In the genomic region with DNA sequence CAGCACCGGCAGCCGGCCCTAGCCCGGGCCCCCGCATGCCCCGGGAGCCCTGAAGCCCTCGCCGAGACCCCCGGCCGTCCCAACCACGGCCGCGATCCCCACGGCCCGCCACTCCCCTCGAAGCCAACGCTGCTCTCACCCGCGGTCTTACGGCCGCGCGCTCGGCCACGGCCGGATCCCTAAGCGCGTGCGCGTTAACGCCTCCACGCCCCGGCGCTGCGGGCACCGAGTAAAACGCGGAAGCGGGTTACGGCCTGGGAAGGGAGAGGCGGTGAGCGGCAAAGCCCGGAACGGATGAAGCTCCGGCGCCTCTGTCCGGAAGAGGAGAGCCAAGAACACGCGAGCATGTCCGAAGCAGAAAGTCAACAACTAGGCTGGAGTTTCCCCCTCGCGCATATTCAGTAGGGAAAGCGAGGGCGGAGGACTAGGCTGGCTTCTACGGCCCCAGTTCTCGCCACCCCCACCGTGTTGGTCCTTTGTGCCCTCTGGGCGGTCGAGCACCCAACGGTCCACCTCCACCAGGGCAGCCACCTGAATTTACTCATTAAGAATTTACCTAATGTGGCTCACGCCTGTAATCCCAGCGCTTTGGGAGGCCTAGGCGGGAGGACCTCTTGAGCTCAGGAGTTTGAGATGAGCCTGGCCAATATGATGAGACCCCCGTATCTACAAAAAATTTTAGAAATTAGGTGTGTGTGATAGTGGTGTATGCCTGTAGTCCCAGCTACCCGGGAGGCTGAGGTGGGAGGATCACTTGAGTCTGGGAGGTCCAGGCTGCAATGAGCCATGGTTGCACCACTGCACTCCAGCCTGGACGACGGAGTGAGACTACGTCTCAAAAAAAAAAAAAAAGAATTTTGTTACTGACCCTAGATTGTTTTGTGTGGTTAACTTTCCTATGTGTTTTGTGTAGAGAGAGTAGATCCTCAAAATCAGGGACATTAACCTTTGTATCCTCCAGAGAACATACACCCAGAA, we compare ENCODE assay signal across 1 cellular context.
TF ChIP-seq lines count a peak whose summit lies in the region.

Gene KANSL3 (minus strand): TSS at position 169 of the 978 bp plus-strand sequence. CDS start 1,177 bp downstream, outside the sequence.

TF ChIP-seq in K562, 482 proteins besides CTCF, POLR2A, EP300 and RAD21 (continued from another document and continues in another):
- TF ChIP-seq, protein P1, sequence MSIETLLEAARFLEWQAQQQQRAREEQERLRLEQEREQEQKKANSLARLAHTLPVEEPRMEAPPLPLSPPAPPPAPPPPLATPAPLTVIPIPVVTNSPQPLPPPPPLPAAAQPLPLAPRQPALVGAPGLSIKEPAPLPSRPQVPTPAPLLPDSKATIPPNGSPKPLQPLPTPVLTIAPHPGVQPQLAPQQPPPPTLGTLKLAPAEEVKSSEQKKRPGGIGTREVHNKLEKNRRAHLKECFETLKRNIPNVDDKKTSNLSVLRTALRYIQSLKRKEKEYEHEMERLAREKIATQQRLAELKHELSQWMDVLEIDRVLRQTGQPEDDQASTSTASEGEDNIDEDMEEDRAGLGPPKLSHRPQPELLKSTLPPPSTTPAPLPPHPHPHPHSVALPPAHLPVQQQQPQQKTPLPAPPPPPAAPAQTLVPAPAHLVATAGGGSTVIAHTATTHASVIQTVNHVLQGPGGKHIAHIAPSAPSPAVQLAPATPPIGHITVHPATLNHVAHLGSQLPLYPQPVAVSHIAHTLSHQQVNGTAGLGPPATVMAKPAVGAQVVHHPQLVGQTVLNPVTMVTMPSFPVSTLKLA (conservative IDR thresholded peaks at IDR 0.05) = peak; percentile 78 to 90
- 0 out of 2 replicates have a peak, but pooled peaks have one; percentile 33 for TF ChIP-seq ZNF830 (CRISPR knock-in tag; IDR thresholded peaks at IDR 0.05)
- TF ChIP-seq EZH2 (IDR thresholded peaks at IDR 0.05; ENCODE audit: borderline replicate concordance, low read depth, low read length) = no peak
- TF ChIP-seq RUNX1 (IDR thresholded peaks at IDR 0.05; ENCODE audit: low read depth) = 0 out of 2 replicates have a peak, but pooled peaks have one; percentile 64
- TF ChIP-seq RERE (CRISPR knock-in tag; IDR thresholded peaks at IDR 0.05; ENCODE audit: borderline replicate concordance) = no peak
- TF ChIP-seq ZNF282 (CRISPR knock-in tag; IDR thresholded peaks at IDR 0.05) = no peak
- TF ChIP-seq, protein P2, sequence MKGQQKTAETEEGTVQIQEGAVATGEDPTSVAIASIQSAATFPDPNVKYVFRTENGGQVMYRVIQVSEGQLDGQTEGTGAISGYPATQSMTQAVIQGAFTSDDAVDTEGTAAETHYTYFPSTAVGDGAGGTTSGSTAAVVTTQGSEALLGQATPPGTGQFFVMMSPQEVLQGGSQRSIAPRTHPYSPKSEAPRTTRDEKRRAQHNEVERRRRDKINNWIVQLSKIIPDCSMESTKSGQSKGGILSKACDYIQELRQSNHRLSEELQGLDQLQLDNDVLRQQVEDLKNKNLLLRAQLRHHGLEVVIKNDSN (CRISPR knock-in tag; IDR thresholded peaks at IDR 0.05) = no peak
- TF ChIP-seq, protein P3, sequence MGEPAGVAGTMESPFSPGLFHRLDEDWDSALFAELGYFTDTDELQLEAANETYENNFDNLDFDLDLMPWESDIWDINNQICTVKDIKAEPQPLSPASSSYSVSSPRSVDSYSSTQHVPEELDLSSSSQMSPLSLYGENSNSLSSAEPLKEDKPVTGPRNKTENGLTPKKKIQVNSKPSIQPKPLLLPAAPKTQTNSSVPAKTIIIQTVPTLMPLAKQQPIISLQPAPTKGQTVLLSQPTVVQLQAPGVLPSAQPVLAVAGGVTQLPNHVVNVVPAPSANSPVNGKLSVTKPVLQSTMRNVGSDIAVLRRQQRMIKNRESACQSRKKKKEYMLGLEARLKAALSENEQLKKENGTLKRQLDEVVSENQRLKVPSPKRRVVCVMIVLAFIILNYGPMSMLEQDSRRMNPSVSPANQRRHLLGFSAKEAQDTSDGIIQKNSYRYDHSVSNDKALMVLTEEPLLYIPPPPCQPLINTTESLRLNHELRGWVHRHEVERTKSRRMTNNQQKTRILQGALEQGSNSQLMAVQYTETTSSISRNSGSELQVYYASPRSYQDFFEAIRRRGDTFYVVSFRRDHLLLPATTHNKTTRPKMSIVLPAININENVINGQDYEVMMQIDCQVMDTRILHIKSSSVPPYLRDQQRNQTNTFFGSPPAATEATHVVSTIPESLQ (CRISPR knock-in tag; IDR thresholded peaks at IDR 0.05) = no peak
- peak; percentile 94 for TF ChIP-seq KDM2B (CRISPR knock-in tag; IDR thresholded peaks at IDR 0.05)
- TF ChIP-seq ZNF174 (CRISPR knock-in tag; IDR thresholded peaks at IDR 0.05) = 0 out of 2 replicates have a peak, but pooled peaks have one; percentile 16
- TF ChIP-seq NFRKB (IDR thresholded peaks at IDR 0.05; ENCODE audit: low read depth) = peak; percentile 31; the same call in 1 of the 2 replicates
- no peak for TF ChIP-seq SIRT6 (IDR thresholded peaks at IDR 0.05; ENCODE audit: low read depth, low read length)
- TF ChIP-seq, protein P4, sequence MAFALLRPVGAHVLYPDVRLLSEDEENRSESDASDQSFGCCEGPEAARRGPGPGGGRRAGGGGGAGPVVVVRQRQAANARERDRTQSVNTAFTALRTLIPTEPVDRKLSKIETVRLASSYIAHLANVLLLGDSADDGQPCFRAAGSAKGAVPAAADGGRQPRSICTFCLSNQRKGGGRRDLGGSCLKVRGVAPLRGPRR (CRISPR knock-in tag; IDR thresholded peaks at IDR 0.05) = peak; percentile 51; the same call in 1 of the 2 replicates
- no peak for TF ChIP-seq JUN (IDR thresholded peaks at IDR 0.05; ENCODE audit: borderline replicate concordance, low read depth, low read length)
- TF ChIP-seq JUN (CRISPR knock-in tag; IDR thresholded peaks at IDR 0.05; ENCODE audit: borderline replicate concordance) = peak; percentile 58; the same call in 1 of the 2 replicates
- TF ChIP-seq RBM14 (IDR thresholded peaks at IDR 0.05; ENCODE audit: borderline replicate concordance, insufficient read depth, low read depth, low read length) = no peak
- peak; percentile 94 for TF ChIP-seq MTA3 (IDR thresholded peaks at IDR 0.05; ENCODE audit: borderline replicate concordance)
- TF ChIP-seq, protein P5, sequence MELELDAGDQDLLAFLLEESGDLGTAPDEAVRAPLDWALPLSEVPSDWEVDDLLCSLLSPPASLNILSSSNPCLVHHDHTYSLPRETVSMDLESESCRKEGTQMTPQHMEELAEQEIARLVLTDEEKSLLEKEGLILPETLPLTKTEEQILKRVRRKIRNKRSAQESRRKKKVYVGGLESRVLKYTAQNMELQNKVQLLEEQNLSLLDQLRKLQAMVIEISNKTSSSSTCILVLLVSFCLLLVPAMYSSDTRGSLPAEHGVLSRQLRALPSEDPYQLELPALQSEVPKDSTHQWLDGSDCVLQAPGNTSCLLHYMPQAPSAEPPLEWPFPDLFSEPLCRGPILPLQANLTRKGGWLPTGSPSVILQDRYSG (tag; conservative IDR thresholded peaks at IDR 0.05; ENCODE audit: low read depth) = peak; percentile 52; the same call in 1 of the 2 replicates
- TF ChIP-seq ZNF639 (CRISPR knock-in tag; conservative IDR thresholded peaks at IDR 0.05 in 1 of 2, IDR thresholded peaks at IDR 0.05 in 1 of 2) = peak in 1 of 2 experiments; percentile 85; a peak in 2 of 4 replicates
- no peak for TF ChIP-seq MYBL2 (IDR thresholded peaks at IDR 0.05; ENCODE audit: low read depth)
- TF ChIP-seq MYBL2 (CRISPR knock-in tag; IDR thresholded peaks at IDR 0.05; ENCODE audit: borderline replicate concordance) = no peak
- peak; percentile 98 for TF ChIP-seq STAT6 (CRISPR knock-in tag; IDR thresholded peaks at IDR 0.05)
- no peak for TF ChIP-seq HOXB6 (CRISPR knock-in tag; IDR thresholded peaks at IDR 0.05; ENCODE audit: borderline replicate concordance)
- no peak for TF ChIP-seq ZNF77 (CRISPR knock-in tag; IDR thresholded peaks at IDR 0.05)
- TF ChIP-seq ZNF449 (CRISPR knock-in tag; IDR thresholded peaks at IDR 0.05) = 0 out of 2 replicates have a peak, but pooled peaks have one; percentile 41
- TF ChIP-seq GATAD2B (IDR thresholded peaks at IDR 0.05; ENCODE audit: borderline replicate concordance) = peak; percentile 93
- no peak; the same call in 1 of the 2 replicates for TF ChIP-seq SMAD2 (IDR thresholded peaks at IDR 0.05; ENCODE audit: low read depth, low read length)
- TF ChIP-seq ZNF79 (CRISPR knock-in tag; IDR thresholded peaks at IDR 0.05; ENCODE audit: low read depth) = no peak
- no peak for TF ChIP-seq PHB2 (IDR thresholded peaks at IDR 0.05; ENCODE audit: low read depth)
- no peak for TF ChIP-seq ZNF408 (CRISPR knock-in tag; IDR thresholded peaks at IDR 0.05; ENCODE audit: low read depth)
- TF ChIP-seq, protein P6, sequence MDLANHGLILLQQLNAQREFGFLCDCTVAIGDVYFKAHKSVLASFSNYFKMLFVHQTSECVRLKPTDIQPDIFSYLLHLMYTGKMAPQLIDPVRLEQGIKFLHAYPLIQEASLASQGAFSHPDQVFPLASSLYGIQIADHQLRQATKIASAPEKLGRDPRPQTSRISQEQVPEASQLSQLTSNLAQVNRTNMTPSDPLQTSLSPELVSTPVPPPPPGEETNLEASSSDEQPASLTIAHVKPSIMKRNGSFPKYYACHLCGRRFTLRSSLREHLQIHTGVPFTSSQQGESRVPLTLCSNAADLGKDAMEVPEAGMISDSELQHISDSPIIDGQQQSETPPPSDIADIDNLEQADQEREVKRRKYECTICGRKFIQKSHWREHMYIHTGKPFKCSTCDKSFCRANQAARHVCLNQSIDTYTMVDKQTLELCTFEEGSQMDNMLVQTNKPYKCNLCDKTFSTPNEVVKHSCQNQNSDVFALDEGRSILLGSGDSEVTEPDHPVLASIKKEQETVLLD (IDR thresholded peaks at IDR 0.05) = peak; percentile 84; the same call in 1 of the 2 replicates
- peak; percentile 87 for TF ChIP-seq POLR2H (tag; IDR thresholded peaks at IDR 0.05; ENCODE audit: low read depth)
- TF ChIP-seq MAZ (CRISPR knock-in tag; conservative IDR thresholded peaks at IDR 0.05 in 1 of 2, IDR thresholded peaks at IDR 0.05 in 1 of 2) = peak; percentile 92 to 93
- TF ChIP-seq CBX3 (IDR thresholded peaks at IDR 0.05; ENCODE audit: borderline replicate concordance in 1 of 2, low read length in 2 of 2) = peak in 1 of 2 experiments; percentile 97; a peak in 2 of 3 replicates
